In the genomic region with DNA sequence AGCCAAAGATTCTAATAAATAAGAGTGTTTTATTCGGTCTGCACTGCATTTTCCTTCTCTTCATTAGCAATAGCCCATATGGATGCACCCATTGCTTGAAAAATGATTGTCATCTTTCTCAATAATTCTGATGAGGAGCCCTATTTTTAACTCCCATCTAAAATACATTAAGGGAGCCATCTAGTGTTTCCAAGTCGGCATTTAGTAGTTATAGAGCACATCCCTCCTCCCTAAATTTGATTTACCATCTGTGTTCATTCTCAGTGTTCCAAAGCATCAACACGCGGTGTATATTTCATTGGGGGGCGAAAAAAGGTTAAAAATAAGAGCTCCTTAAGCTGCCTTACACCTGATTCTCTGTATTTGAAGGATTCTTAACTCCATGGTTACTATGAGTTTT, we compare ENCODE assay signal across 32 cellular contexts.
DNase-seq lines count a peak whose midpoint lies in the region; ATAC-seq, FAIRE-seq and TF ChIP-seq lines count a peak whose summit lies in the region.
"Had no signal": no experiment of that assay in that cellular context is flagged by ENCODE, and none has a peak within 500 bp of the region (broad histone marks: within the 10 kb centered on the region; RNA-seq: fewer than 3 reads in every experiment).

No MANE protein-coding gene starts in this region.

- H3K9me2 ChIP-seq in SK-N-SH, result no peaks in the 10 kb centered on the region

- H3K9me3 ChIP-seq in SK-N-SH, result no peaks in the 10 kb centered on the region; the same call in 1 of the 2 replicates

- TF ChIP-seq CTCF in SK-N-SH (IDR thresholded peaks at IDR 0.05) (0 out of 2 replicates have a peak, but pooled peaks have one; percentile 10), osteocyte (IDR thresholded peaks at IDR 0.05) (peak; percentile 15), endothelial cell (IDR thresholded peaks at IDR 0.05; ENCODE audit: unreplicated experiment) (no peak)

- peaks cover 3% of the 10 kb centered on the region for H3K36me3 Mint-ChIP-seq in osteocyte (ENCODE audit: unreplicated experiment)
- no peaks in the 10 kb centered on the region for H3K36me3 Mint-ChIP-seq in endothelial cell (ENCODE audit: low read depth, unreplicated experiment)
- H3K36me3 Mint-ChIP-seq: activated naive CD4-positive, alpha-beta T cell treated with anti-CD3 and anti-CD28 coated beads, Interleukin-2, amount 50 U/mL, for 72 hours had no signal

- POLR2A ChIA-PET in SK-N-SH (lab: Yijun Ruan, JAX), result no interaction called here

- DNase-seq in SK-N-SH (no peak), NCI-H524 (lab: John Stamatoyannopoulos, UW) (peak; percentile 24 to 61), SK-N-DZ (ENCODE audit: low spot score) (peak; percentile 7), osteocyte (ENCODE audit: extremely low spot score, unreplicated experiment) (no peak), NCI-H1092 (lab: John Stamatoyannopoulos, UW) (no peak), GM12892 (ENCODE audit: insufficient read length) (no peak), endothelial cell (ENCODE audit: low spot score) (no peak)
- DNase-seq: activated CD8-positive, alpha-beta T cell treated with anti-CD3 and anti-CD28 coated beads for 36 hours; anterior cingulate cortex; cortex of kidney; DMS79; foreskin melanocyte; GDM1; KG1; NCI-H1436 treated with DMSO at 0.1 percent for 48 hours; NCI-H774; right cardiac atrium; SIG-M5; spleen; stimulated activated CD4-positive, alpha-beta T cell treated with anti-CD3 and anti-CD28 coated beads, Interleukin-2, amount 100 ng/mL, for 48 hours; transverse colon had no signal

- H3K27me3 ChIP-seq in SK-N-SH (ENCODE audit: insufficient read depth), result 0 out of 2 replicates have a peak, but pooled peaks cover 4% of the 10 kb centered on the region
- H3K27me3 ChIP-seq: spleen, transverse colon had no signal

- no peaks in the 10 kb centered on the region for H4K20me1 ChIP-seq in SK-N-SH (ENCODE audit: insufficient read depth)

- H3K4me1 ChIP-seq in SK-N-SH (ENCODE audit: control insufficient read depth in 1 of 2, insufficient read depth in 2 of 2, low read depth in 1 of 2, low read length in 1 of 2), result no peaks in the 10 kb centered on the region
- H3K4me1 ChIP-seq: A549, spleen, transverse colon had no signal

- H3K4me3 ChIP-seq in SK-N-SH (ENCODE audit: low read depth in 2 of 2, low read length in 1 of 2), result no peak overlapping the region
- H3K4me3 ChIP-seq: A549, lung, spleen, transverse colon had no signal

- no peaks in the 10 kb centered on the region for H3K4me1 Mint-ChIP-seq in osteocyte (ENCODE audit: unreplicated experiment)
- H3K4me1 Mint-ChIP-seq in endothelial cell (ENCODE audit: unreplicated experiment), result no peaks in the 10 kb centered on the region
- H3K4me1 Mint-ChIP-seq: B cell had no signal

- TF ChIP-seq EP300 in SK-N-SH (IDR thresholded peaks at IDR 0.05; ENCODE audit: borderline replicate concordance in 1 of 2, low read depth in 1 of 2, low read length in 1 of 2), result no peak

- TF ChIP-seq POLR2A in GM12892 (IDR thresholded peaks at IDR 0.05; ENCODE audit: low read depth, low read length), result no peak

- ATAC-seq in SK-N-SH treated with all-trans-retinoic acid at 6 μM for 48 hours, result no peak; the same call in 2 of the 3 replicates
- ATAC-seq: A549; activated CD8-positive, alpha-beta T cell treated with anti-CD3 and anti-CD28 coated beads for 36 hours; activated naive CD4-positive, alpha-beta T cell treated with anti-CD3 and anti-CD28 coated beads, Interleukin-2, amount 50 U/mL, for 72 hours; esophagus mucosa; right cardiac atrium had no signal

- H3K4me3 Mint-ChIP-seq in osteocyte (ENCODE audit: unreplicated experiment), result no peak overlapping the region
- no peak overlapping the region for H3K4me3 Mint-ChIP-seq in endothelial cell (ENCODE audit: unreplicated experiment)
- H3K4me3 Mint-ChIP-seq: activated CD8-positive, alpha-beta T cell treated with anti-CD3 and anti-CD28 coated beads for 36 hours; B cell; T-helper 1 cell treated with Interleukin-12 subunit alpha and Interleukin-12 subunit beta and Interleukin-4 antibody, amounts not matched to agents 30 μg/mL and 1 μg/mL, for 36 hours had no signal

- no peak for FAIRE-seq in GM12892 (lab: Jason Lieb, UNC)
- FAIRE-seq: A549, bronchial epithelial cell, HTR-8/SVneo, TTC549 had no signal

- no peak overlapping the region for H3K9ac ChIP-seq in SK-N-SH

- H3K27me3 Mint-ChIP-seq in osteocyte (ENCODE audit: unreplicated experiment) (peaks cover 38% of the 10 kb centered on the region), endothelial cell (ENCODE audit: unreplicated experiment) (peaks cover 1% of the 10 kb centered on the region)
- H3K27me3 Mint-ChIP-seq: B cell had no signal

- no peak overlapping the region for H3K27ac ChIP-seq in SK-N-SH (ENCODE audit: low read depth in 2 of 2, low read length in 1 of 2)
- H3K27ac ChIP-seq: A549, spleen, transverse colon had no signal

- no peaks in the 10 kb centered on the region for H3F3A ChIP-seq in SK-N-SH (replicated peaks; ENCODE audit: insufficient read depth)

- H2AFZ ChIP-seq in SK-N-SH (ENCODE audit: low read depth), result no peak overlapping the region

- no peak for TF ChIP-seq RAD21 in SK-N-SH (IDR thresholded peaks at IDR 0.05; ENCODE audit: low read length)

- 17% methylated on average over 5 of the region's 5 CpGs for WGBS in SK-N-SH (ENCODE audit: low lambda C conversion rate)

- no peak overlapping the region for H3K27ac Mint-ChIP-seq in osteocyte (ENCODE audit: unreplicated experiment)
- no peak overlapping the region for H3K27ac Mint-ChIP-seq in endothelial cell (ENCODE audit: unreplicated experiment)
- H3K27ac Mint-ChIP-seq: activated CD8-positive, alpha-beta T cell treated with anti-CD3 and anti-CD28 coated beads for 36 hours; activated naive CD4-positive, alpha-beta T cell treated with anti-CD3 and anti-CD28 coated beads, Interleukin-2, amount 50 U/mL, for 72 hours; activated T-helper 2 cell treated with anti-CD3 and anti-CD28 coated beads, Interferon-gamma antibody, Interleukin-2, Interleukin-4, amounts not matched to agents 10 μg/mL and 5 μg/mL and 100 μg/mL, durations not matched to agents 14 hours and 24 hours and 36 hours; B cell; T-helper 1 cell treated with Interleukin-12 subunit alpha and Interleukin-12 subunit beta and Interleukin-4 antibody, amounts not matched to agents 30 μg/mL and 1 μg/mL, for 36 hours had no signal

- no peaks in the 10 kb centered on the region for H3K36me3 ChIP-seq in SK-N-SH (replicated peaks in 1 of 2; ENCODE audit: control insufficient read depth in 1 of 2, insufficient read depth in 2 of 2, low read length in 1 of 2)
- H3K36me3 ChIP-seq: spleen, transverse colon had no signal

- CTCF ChIA-PET in SK-N-SH (lab: Yijun Ruan, JAX), result interaction anchor here (0.9 to 1.9 kb wide), 4 partner anchors 12 to 22 kb away, joined by 3 to 6 read pairs (median 4); no protein-coding TSS in a partner anchor

- H3K79me2 ChIP-seq in SK-N-SH (ENCODE audit: insufficient read depth), result no peaks in the 10 kb centered on the region

- H3K4me2 ChIP-seq in SK-N-SH, result no peak overlapping the region
- H3K4me2 ChIP-seq: A549 had no signal

- peaks cover 13% of the 10 kb centered on the region for H3K9me3 Mint-ChIP-seq in osteocyte (ENCODE audit: unreplicated experiment)
- no peaks in the 10 kb centered on the region for H3K9me3 Mint-ChIP-seq in endothelial cell (ENCODE audit: unreplicated experiment)
- H3K9me3 Mint-ChIP-seq: activated CD8-positive, alpha-beta T cell treated with anti-CD3 and anti-CD28 coated beads for 36 hours; activated T-helper 2 cell treated with anti-CD3 and anti-CD28 coated beads, Interferon-gamma antibody, Interleukin-2, Interleukin-4, amounts not matched to agents 10 μg/mL and 5 μg/mL and 100 μg/mL, durations not matched to agents 14 hours and 24 hours and 36 hours; T-helper 1 cell treated with Interleukin-12 subunit alpha and Interleukin-12 subunit beta and Interleukin-4 antibody, amounts not matched to agents 30 μg/mL and 1 μg/mL, for 36 hours had no signal

TF ChIP-seq in SK-N-SH, 30 proteins besides CTCF, POLR2A, EP300 and RAD21 (continues in another document):
- TF ChIP-seq RFX5 (IDR thresholded peaks at IDR 0.05; ENCODE audit: low read length) (no peak), MEF2A (IDR thresholded peaks at IDR 0.05; ENCODE audit: borderline replicate concordance, low read depth) (no peak), IRF3 (IDR thresholded peaks at IDR 0.05; ENCODE audit: low read depth, low read length) (no peak)

TF ChIP-seq in SK-N-SH treated with all-trans-retinoic acid at 6 μM for 48 hours, 23 proteins besides CTCF, POLR2A, EP300 and RAD21 (continues in another document):
- TF ChIP-seq ISL1 (CRISPR knock-in tag; IDR thresholded peaks at IDR 0.05) (no peak), POU6F1 (CRISPR knock-in tag; IDR thresholded peaks at IDR 0.05; ENCODE audit: borderline replicate concordance, low read depth) (no peak), ESRRG (CRISPR knock-in tag; IDR thresholded peaks at IDR 0.05) (no peak), PPARA (CRISPR knock-in tag; IDR thresholded peaks at IDR 0.05; ENCODE audit: borderline replicate concordance) (no peak), ZNF70 (CRISPR knock-in tag; IDR thresholded peaks at IDR 0.05) (no peak), ZNF8 (CRISPR knock-in tag; IDR thresholded peaks at IDR 0.05) (no peak), TOX (CRISPR knock-in tag; IDR thresholded peaks at IDR 0.05; ENCODE audit: borderline replicate concordance) (no peak), ZFP3 (CRISPR knock-in tag; IDR thresholded peaks at IDR 0.05) (no peak)

Comparison
In these comparisons a context has a peak if more than half of its experiments do, and no peak if none do; other contexts are left out.
1. DNase-seq: peak in NCI-H524 (2 of 2) and SK-N-DZ (single experiment); none in SK-N-SH (single experiment), osteocyte (single experiment), NCI-H1092 (single experiment), GM12892 (single experiment) and endothelial cell (single experiment).